ENCODE assay signal across 11 cellular contexts in genomic region chr4:70714488-70714887, GRCh38.
A peak's percentile ranks its signal among the peaks of the same experiment; 100 is the strongest.
DNase-seq lines count a peak whose midpoint lies in the region; ATAC-seq and TF ChIP-seq lines count a peak whose summit lies in the region.
"Had no signal": no experiment of that assay in that cellular context is flagged by ENCODE, and none has a peak within 500 bp of the region (broad histone marks: within the 10 kb centered on the region; RNA-seq: fewer than 3 reads in every experiment).

No MANE protein-coding gene starts in this region.

- no peak overlapping the region for H3K27ac ChIP-seq in DOHH2 (ENCODE audit: low read depth, low read length)
- H3K27ac ChIP-seq: KMS-11 had no signal

- ATAC-seq in GM21360 (IDR thresholded peaks at IDR 0.05; ENCODE audit: unreplicated experiment) (peak; percentile 58), HG03066 (IDR thresholded peaks at IDR 0.05; ENCODE audit: low read depth, unreplicated experiment) (peak; percentile 45)
- no peak for ATAC-seq in activated naive CD8-positive, alpha-beta T cell treated with anti-CD3 and anti-CD28 coated beads, Interleukin-2, amount 50 U/mL, for 24 hours

- peaks cover 62% of the 10 kb centered on the region for H3K4me1 ChIP-seq in DOHH2 (ENCODE audit: control insufficient read depth, low read length)

- no peaks in the 10 kb centered on the region for H3K27me3 ChIP-seq in DOHH2 (ENCODE audit: control insufficient read depth, low read length)

- no peaks in the 10 kb centered on the region for H3K27me3 Mint-ChIP-seq in activated naive CD8-positive, alpha-beta T cell treated with anti-CD3 and anti-CD28 coated beads, Interleukin-2, amount 50 U/mL, for 24 hours

- peak overlapping the region; percentile 56 for H3K4me3 ChIP-seq in DOHH2 (ENCODE audit: low read length)

- no peak overlapping the region for H3K4me3 Mint-ChIP-seq in activated naive CD8-positive, alpha-beta T cell treated with anti-CD3 and anti-CD28 coated beads, Interleukin-2, amount 50 U/mL, for 24 hours

- H3K9me2 ChIP-seq in DOHH2 (replicated peaks; ENCODE audit: control insufficient read depth, low read length): no peaks in the 10 kb centered on the region

- no peaks in the 10 kb centered on the region for H3K9me3 ChIP-seq in DOHH2 (ENCODE audit: control insufficient read depth, insufficient read depth, low read length)

- no peaks in the 10 kb centered on the region for H3K9me3 Mint-ChIP-seq in activated naive CD8-positive, alpha-beta T cell treated with anti-CD3 and anti-CD28 coated beads, Interleukin-2, amount 50 U/mL, for 24 hours

- H3K27ac Mint-ChIP-seq in activated naive CD8-positive, alpha-beta T cell treated with anti-CD3 and anti-CD28 coated beads, Interleukin-2, amount 50 U/mL, for 24 hours: peak overlapping the region; percentile 63

- DNase-seq in activated naive CD8-positive, alpha-beta T cell treated with anti-CD3 and anti-CD28 coated beads, Interleukin-2, amount 50 U/mL, for 24 hours: no peak
- no peak for DNase-seq in hepatic stellate cell (ENCODE audit: low spot score)
- DNase-seq in GM20000 (ENCODE audit: low spot score): no peak
- no peak for DNase-seq in DMS53 treated with DMSO at 0.1 percent for 48 hours (lab: John Stamatoyannopoulos, UW; ENCODE audit: unreplicated experiment)
- no peak for DNase-seq in T-helper 9 cell
- DNase-seq: activated CD4-positive, CD25-positive, alpha-beta regulatory T cell treated with anti-CD3 and anti-CD28 coated beads, Interleukin-2, amount 50 U/mL, for 72 hours; AML-193 had no signal

- no peaks in the 10 kb centered on the region for H4K20me1 ChIP-seq in DOHH2 (ENCODE audit: control insufficient read depth, insufficient read depth, low read depth, low read length)

- no peaks in the 10 kb centered on the region for H3F3A ChIP-seq in DOHH2 (ENCODE audit: control insufficient read depth, insufficient read depth)

- peaks cover 2% of the 10 kb centered on the region for H3K36me3 Mint-ChIP-seq in activated naive CD8-positive, alpha-beta T cell treated with anti-CD3 and anti-CD28 coated beads, Interleukin-2, amount 50 U/mL, for 24 hours (ENCODE audit: low read depth)

- no peak for TF ChIP-seq CTCF in DOHH2 (IDR thresholded peaks at IDR 0.05; ENCODE audit: low read depth, low read length, poor library complexity, severe bottlenecking)
- no peak for TF ChIP-seq CTCF in GM20000 (IDR thresholded peaks at IDR 0.05; ENCODE audit: extremely low read depth, missing control alignments)

- peaks cover 54% of the 10 kb centered on the region for H3K4me1 Mint-ChIP-seq in activated naive CD8-positive, alpha-beta T cell treated with anti-CD3 and anti-CD28 coated beads, Interleukin-2, amount 50 U/mL, for 24 hours

- peaks cover 4% of the 10 kb centered on the region; the same call in 1 of the 2 replicates for H3K36me3 ChIP-seq in DOHH2 (ENCODE audit: control insufficient read depth, low read length)

- H3K4me2 ChIP-seq in DOHH2 (ENCODE audit: low read length): peak overlapping the region; percentile 71
- H3K4me2 ChIP-seq: KMS-11 had no signal

- H3K79me2 ChIP-seq in DOHH2 (ENCODE audit: control insufficient read depth, low read length): peaks cover 97% of the 10 kb centered on the region
